8 cellular contexts compared by ENCODE assay signal in genomic region chr11:66022401-66023185, GRCh38. TPM values are rescaled to one million over a fixed set of nuclear protein-coding genes. Genes with fewer than 3 reads are reported as not detected.
DNase-seq lines count a peak whose midpoint lies in the region; ATAC-seq and TF ChIP-seq lines count a peak whose summit lies in the region.

No MANE protein-coding gene starts in this region.

- ATAC-seq in lung (ENCODE audit: insufficient read depth, low FRiP score) = peak; percentile 87

- H3K27me3 ChIP-seq in AG04450 (ENCODE audit: control insufficient read depth, insufficient read depth, low read length) = no peaks in the 10 kb centered on the region
- H3K27me3 ChIP-seq in duodenal mucosa (ENCODE audit: control insufficient read depth in 1 of 2, insufficient read depth in 2 of 2, low read length in 2 of 2) = peaks cover 0 to 4% of the 10 kb centered on the region in 2 donors
- H3K27me3 ChIP-seq in lung (ENCODE audit: control insufficient read depth, insufficient read depth) = no peaks in the 10 kb centered on the region

- H3K36me3 ChIP-seq in duodenal mucosa (ENCODE audit: control insufficient read depth in 1 of 2, insufficient read depth in 2 of 2, low read length in 2 of 2) (no peaks in the 10 kb centered on the region), lung (ENCODE audit: control insufficient read depth in 2 of 2, insufficient read depth in 2 of 2, low read length in 2 of 2) (no peaks in the 10 kb centered on the region)

- no peak for DNase-seq in AG04450 (ENCODE audit: low read depth, low spot score)
- peak; percentile 86 for DNase-seq in GM19238 (ENCODE audit: insufficient read length, low spot score)
- DNase-seq in NCI-H460 (ENCODE audit: extremely low read depth, low read depth) = peak; percentile 40
- peak; percentile 85 to 88 for DNase-seq in activated CD4-positive, alpha-beta T cell treated with anti-CD3 and anti-CD28 coated beads, Interleukin-2, amount 50 U/mL, for 48 hours
- peak; percentile 67 for DNase-seq in lung (ENCODE audit: low spot score)
- DNase-seq in stimulated activated CD8-positive, alpha-beta memory T cell treated with anti-CD3 and anti-CD28 coated beads, Interleukin-15, amount 100 ng/mL, for 1 hour (ENCODE audit: low read depth) = peak; percentile 65
- no peak for DNase-seq in dedifferentiated amniotic fluid mesenchymal stem cell (ENCODE audit: extremely low spot score)

- H3K4me3 ChIP-seq in AG04450 (ENCODE audit: low read depth, low read length) (no peak overlapping the region), duodenal mucosa (ENCODE audit: low read depth in 1 of 2, low read length in 2 of 2) (peak overlapping the region; percentile 21 to 35), lung (no peak overlapping the region)

- H3K9me3 ChIP-seq in AG04450 (ENCODE audit: control insufficient read depth, insufficient read depth, low read length) (no peaks in the 10 kb centered on the region), duodenal mucosa (ENCODE audit: control insufficient read depth in 1 of 2, low read length in 2 of 2) (no peaks in the 10 kb centered on the region), lung (ENCODE audit: control insufficient read depth in 2 of 2, insufficient read depth in 1 of 2, low read length in 1 of 2) (no peaks in the 10 kb centered on the region)

- H3K4me1 ChIP-seq in duodenal mucosa (ENCODE audit: control insufficient read depth in 1 of 2, insufficient read depth in 2 of 2, low read length in 2 of 2) (peaks cover 0 to 7% of the 10 kb centered on the region in 2 donors), lung (ENCODE audit: control insufficient read depth in 2 of 2, insufficient read depth in 2 of 2, low read length in 2 of 2) (no peaks in the 10 kb centered on the region)

- POLR2A ChIA-PET in AG04450 (lab: Yijun Ruan, JAX) = interaction anchor here (0.6 to 1.0 kb wide), 3 partner anchors 20 to 313 kb away, joined by 3 to 5 read pairs (median 4); partner anchors contain the start of genes BANF1 and EIF1AD

- H3K27ac ChIP-seq in AG04450 (ENCODE audit: low read depth, low read length) = no peak overlapping the region
- H3K27ac ChIP-seq in duodenal mucosa (ENCODE audit: low read depth, low read length) = no peak overlapping the region
- no peak overlapping the region for H3K27ac ChIP-seq in lung (ENCODE audit: low read depth in 1 of 2, low read length in 1 of 2)

- H3K9ac ChIP-seq in duodenal mucosa (ENCODE audit: low read depth in 1 of 2, low read length in 2 of 2) = no peak overlapping the region

- CTCF ChIA-PET in AG04450 (lab: Charles Lee) = interaction anchor here (0.5 to 3.8 kb wide), 31 partner anchors 9 to 332 kb away, joined by 3 to 48 read pairs (median 5); partner anchors contain the start of genes BANF1, CST6, FIBP and GAL3ST3

- WGBS in lung, 2 donors = 20% methylated on average over 46 of the region's 46 CpGs

- TF ChIP-seq CTCF in AG04450 (IDR thresholded peaks at IDR 0.05; ENCODE audit: low read depth, low read length) = peak; percentile 92
- peak; percentile 84 for TF ChIP-seq CTCF in lung (IDR thresholded peaks at IDR 0.05; ENCODE audit: control extremely low read depth, extremely low read depth)

RNA-seq across cellular contexts. Expression of gene CATSPER1, which starts 3.7 kb away (rescaled TPM):
- polyA plus RNA-seq in AG04450 (2011; rRNA removed) (0.25 and 0.40 TPM in 2 replicates), lung (1 to 10 TPM; 3.1 to 3.3 TPM)
- 0.14 and 0.30 TPM in 2 replicates for polyA minus RNA-seq in AG04450 (2011; rRNA and poly(A)+ RNA removed)
- total RNA-seq in NCI-H460 (2014; rRNA removed; shearing (Covaris generic)) = not detected in 2 replicates
- polyA plus RNA-seq in NCI-H460 (2014; cell fraction: nucleus; rRNA removed) = not detected in 2 replicates
- 1 to 10 TPM in 1 of 2 donors, not detected in 1; 2.9 TPM for total RNA-seq in lung

RNA-seq across cellular contexts. Expression of gene CST6, which starts 10.8 kb away (rescaled TPM):
- polyA plus RNA-seq in AG04450 (2011; rRNA removed) (0.69 and 1.0 TPM in 2 replicates), lung (10 to 100 TPM; 31.7 to 38.8 TPM)
- polyA minus RNA-seq in AG04450 (2011; rRNA and poly(A)+ RNA removed) = 0.55 TPM in 1 of 2 replicates, not detected in the other
- total RNA-seq in NCI-H460 (2014; rRNA removed; shearing (Covaris generic)) = not detected in 2 replicates
- polyA plus RNA-seq in NCI-H460 (2014; cell fraction: nucleus; rRNA removed) = not detected in 2 replicates
- total RNA-seq in lung = 10 to 100 TPM in 1 of 2 donors, 1 to 10 TPM in 1; 7.1 to 17.7 TPM

RNA-seq across cellular contexts. Expression of gene BANF1, which starts 20.3 kb away (rescaled TPM):
- polyA plus RNA-seq in AG04450 (2011; rRNA removed) (225 and 227 TPM in 2 replicates), lung (100 to 1,000 TPM; 132 to 315 TPM)
- 59.4 and 71.9 TPM in 2 replicates for polyA minus RNA-seq in AG04450 (2011; rRNA and poly(A)+ RNA removed)
- 53.6 and 64.3 TPM in 2 replicates for total RNA-seq in NCI-H460 (2014; rRNA removed; shearing (Covaris generic))
- 12.2 and 37.0 TPM in 2 replicates for polyA plus RNA-seq in NCI-H460 (2014; cell fraction: nucleus; rRNA removed)
- total RNA-seq in lung = 100 to 1,000 TPM in 1 of 2 donors, 10 to 100 TPM in 1; 17.7 to 185 TPM

RNA-seq across cellular contexts. Expression of gene EIF1AD, which starts 20.6 kb away (rescaled TPM):
- polyA plus RNA-seq in AG04450 (2011; rRNA removed) = 23.9 and 24.0 TPM in 2 replicates
- polyA minus RNA-seq in AG04450 (2011; rRNA and poly(A)+ RNA removed) = 37.6 and 45.7 TPM in 2 replicates
- 23.0 TPM in 2 replicates for total RNA-seq in NCI-H460 (2014; rRNA removed; shearing (Covaris generic))
- polyA plus RNA-seq in NCI-H460 (2014; cell fraction: nucleus; rRNA removed) = 15.1 and 31.0 TPM in 2 replicates
- 10 to 100 TPM; 27.4 to 33.2 TPM for total RNA-seq in lung
- polyA plus RNA-seq in lung = 10 to 100 TPM; 22.0 to 29.9 TPM

RNA-seq across cellular contexts. Expression of gene GAL3ST3, which starts 26.4 kb away (rescaled TPM):
- polyA plus RNA-seq in AG04450 (2011; rRNA removed) = 0.09 and 0.11 TPM in 2 replicates
- polyA minus RNA-seq in AG04450 (2011; rRNA and poly(A)+ RNA removed) = not detected in 2 replicates
- not detected in 2 replicates for total RNA-seq in NCI-H460 (2014; rRNA removed; shearing (Covaris generic))
- polyA plus RNA-seq in NCI-H460 (2014; cell fraction: nucleus; rRNA removed) = not detected in 2 replicates
- total RNA-seq in lung = not detected
- not detected for polyA plus RNA-seq in lung

Comparison
In these comparisons a context has a peak if more than half of its experiments do, and no peak if none do; other contexts are left out.
1. DNase-seq: peak in GM19238 (single experiment), NCI-H460 (single experiment), activated CD4-positive, alpha-beta T cell treated with anti-CD3 and anti-CD28 coated beads, Interleukin-2, amount 50 U/mL, for 48 hours (2 of 2), lung (single experiment) and stimulated activated CD8-positive, alpha-beta memory T cell treated with anti-CD3 and anti-CD28 coated beads, Interleukin-15, amount 100 ng/mL, for 1 hour (single experiment); none in AG04450 (single experiment) and dedifferentiated amniotic fluid mesenchymal stem cell (single experiment).
2. H3K4me3 ChIP-seq: peak in duodenal mucosa (2 of 2); none in AG04450 (single experiment) and lung (single experiment).